Comparison of ENCODE assay signal across 9 cellular contexts in the genomic region with DNA sequence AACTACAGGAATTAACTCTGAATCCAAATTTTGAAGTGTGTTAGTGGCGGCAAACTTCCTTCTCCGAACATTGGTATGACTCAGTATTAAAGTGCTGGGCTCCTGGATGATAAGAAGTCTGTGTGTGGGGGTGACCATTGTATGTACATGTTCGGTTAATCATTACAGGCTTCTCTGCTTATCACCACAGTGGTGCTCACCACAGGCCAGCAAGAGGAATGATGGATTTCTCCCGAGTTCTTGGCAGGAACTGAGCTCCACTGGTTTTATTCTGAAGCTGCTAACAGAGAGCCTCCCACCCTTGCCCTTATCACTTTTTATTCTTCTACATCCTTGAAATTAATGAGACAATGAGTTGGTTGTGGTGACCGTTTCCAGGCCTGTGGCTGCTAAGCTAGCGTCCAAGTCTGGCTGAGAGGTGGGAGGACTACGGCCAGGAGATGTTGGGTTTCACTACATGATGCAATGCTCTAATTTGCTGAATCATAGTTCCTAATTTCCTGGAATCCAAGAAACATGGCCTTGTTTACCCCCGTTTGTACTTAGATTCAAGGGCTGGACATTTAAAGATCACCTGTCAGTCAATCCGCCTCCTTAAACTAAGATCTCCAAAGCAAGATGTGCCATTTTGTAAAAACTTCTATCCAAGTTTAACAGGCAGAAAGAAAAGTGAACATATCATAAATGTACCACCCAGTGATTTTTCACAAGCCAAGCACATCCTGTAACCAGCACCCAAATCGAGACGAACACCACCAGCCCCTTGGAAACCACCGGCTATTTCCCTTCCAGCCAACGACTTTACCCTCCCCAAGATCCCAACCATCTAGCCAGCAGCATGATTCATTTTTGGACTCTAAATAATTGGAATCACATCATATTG.
DNase-seq lines count a peak whose midpoint lies in the region; ATAC-seq and TF ChIP-seq lines count a peak whose summit lies in the region.
"Had no signal": no experiment of that assay in that cellular context is flagged by ENCODE, and none has a peak within 500 bp of the region (broad histone marks: within the 10 kb centered on the region; RNA-seq: fewer than 3 reads in every experiment).

No MANE protein-coding gene starts in this region.

- H3K4me1 ChIP-seq in body of pancreas (peaks cover 24% of the 10 kb centered on the region), left lung (peaks cover 0 to 4% of the 10 kb centered on the region in 2 donors), aorta (ENCODE audit: control insufficient read depth in 1 of 2, insufficient read depth in 2 of 2, low read length in 2 of 2) (no peaks in the 10 kb centered on the region)

- H3K9me3 ChIP-seq in body of pancreas = no peaks in the 10 kb centered on the region
- H3K9me3 ChIP-seq in left lung = no peaks in the 10 kb centered on the region
- no peaks in the 10 kb centered on the region for H3K9me3 ChIP-seq in aorta (ENCODE audit: control insufficient read depth, low read length)

- peak; percentile 29 for DNase-seq in LoVo (ENCODE audit: low spot score)
- DNase-seq in body of pancreas = peak; percentile 64 to 89 (median 74)
- peak in 1 of 2 donors; percentile 62 for DNase-seq in left lung
- DNase-seq in aorta = peak in 1 of 2 donors; percentile 75
- DNase-seq in GM19240 (ENCODE audit: insufficient read length, low spot score) = no peak
- no peak for DNase-seq in foreskin fibroblast
- no peak for DNase-seq in SKM-1 treated with dmso at 0.1 percent for 144 hours (lab: John Stamatoyannopoulos, UW; ENCODE audit: unreplicated experiment)
- DNase-seq: cortex of kidney, NCI-H446 had no signal

- WGBS in body of pancreas, 2 donors = 23 to 40% methylated on average over 13 of the region's 13 CpGs
- WGBS in aorta, 2 donors = 28 to 31% methylated on average over 13 of the region's 13 CpGs

- ATAC-seq in body of pancreas (peak; percentile 99), left lung (peak; percentile 96), aorta (ENCODE audit: low FRiP score) (peak; percentile 92)

- H3K27ac ChIP-seq in body of pancreas (peak overlapping the region; percentile 68 to 83 (median 73)), left lung (peak overlapping the region; percentile 55 to 59), aorta (ENCODE audit: low read depth in 1 of 2, low read length in 2 of 2) (no peak overlapping the region)

- no peak overlapping the region for H3K4me3 ChIP-seq in body of pancreas
- no peak overlapping the region for H3K4me3 ChIP-seq in left lung
- no peak overlapping the region for H3K4me3 ChIP-seq in aorta (ENCODE audit: low read length in 2 of 2)
- H3K4me3 ChIP-seq in foreskin fibroblast (ENCODE audit: low read depth in 1 of 2, low read length in 2 of 2) = no peak overlapping the region

- TF ChIP-seq CTCF in body of pancreas (IDR thresholded peaks at IDR 0.05) (no peak), left lung (IDR thresholded peaks at IDR 0.05) (no peak), foreskin fibroblast (IDR thresholded peaks at IDR 0.05; ENCODE audit: low read depth, low read length) (no peak)

- intact Hi-C loops in body of pancreas (cut with DNase I) (no loop called here), left lung (cut with DNase I) (no loop called here), aorta (cut with DNase I) (no loop called here)

- TF ChIP-seq POLR2A in body of pancreas (IDR thresholded peaks at IDR 0.05) = peak in 2 of 3 donors; percentile 47 to 51

- H3K27me3 ChIP-seq in body of pancreas = no peaks in the 10 kb centered on the region
- H3K27me3 ChIP-seq in left lung = no peaks in the 10 kb centered on the region
- peaks cover 0 to 2% of the 10 kb centered on the region in 2 donors for H3K27me3 ChIP-seq in aorta (ENCODE audit: control insufficient read depth in 1 of 2, insufficient read depth in 2 of 2, low read length in 1 of 2)

- H3K36me3 ChIP-seq in body of pancreas (replicated peaks in 1 of 2; ENCODE audit: insufficient read depth in 1 of 2, low read depth in 2 of 2) = no peaks in the 10 kb centered on the region
- H3K36me3 ChIP-seq in left lung = no peaks in the 10 kb centered on the region
- H3K36me3 ChIP-seq in aorta (ENCODE audit: control insufficient read depth in 1 of 2, insufficient read depth in 2 of 2, low read length in 1 of 2) = no peaks in the 10 kb centered on the region

Comparison
In these comparisons a context has a peak if more than half of its experiments do, and no peak if none do; other contexts are left out.
1. DNase-seq: peak in LoVo (single experiment) and body of pancreas (4 of 4); none in GM19240 (single experiment), foreskin fibroblast (0 of 2) and SKM-1 treated with dmso at 0.1 percent for 144 hours (single experiment).
2. H3K27ac ChIP-seq: peak in body of pancreas (4 of 4) and left lung (2 of 2); none in aorta (0 of 2).
3. Peak in every context shown above with its lines, with median percentiles within 50 percentile points of each other: ATAC-seq.